Comparison of ENCODE assay signal across 13 cellular contexts in the genomic region with DNA sequence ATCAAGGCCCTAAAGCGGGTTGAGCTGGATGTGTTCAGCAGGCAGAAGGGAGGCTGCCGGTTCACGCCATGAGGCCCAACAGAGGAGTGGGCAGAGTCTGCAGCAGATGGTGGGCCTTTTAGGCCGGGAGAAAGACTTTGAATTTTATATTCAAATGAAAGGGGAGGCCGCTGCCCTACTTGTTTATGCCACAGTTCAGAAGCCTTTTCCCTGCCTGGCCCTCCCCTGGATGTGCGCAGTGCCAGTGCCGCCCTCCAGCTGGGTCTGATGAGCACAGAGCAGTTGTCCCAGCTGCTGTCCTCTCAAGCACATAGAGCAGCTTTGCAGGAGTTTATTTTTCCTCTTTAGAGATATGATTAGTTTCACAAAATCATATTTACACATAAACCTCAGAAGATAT. TPM values are rescaled to one million over a fixed set of nuclear protein-coding genes. Genes with fewer than 3 reads are reported as not detected.
"Had no signal": no experiment of that assay in that cellular context is flagged by ENCODE, and none has a peak within 500 bp of the region (broad histone marks: within the 10 kb centered on the region; RNA-seq: fewer than 3 reads in every experiment).

No MANE protein-coding gene starts in this region.

- H3K27ac ChIP-seq: cardiac muscle cell, colonic mucosa, gastrocnemius medialis, hepatocyte, pancreas, right atrium auricular region, SJCRH30 had no signal

- DNase-seq: activated effector memory CD4-positive, alpha-beta T cell treated with anti-CD3 and anti-CD28 coated beads, Interleukin-2, amount 50 U/mL, for 16 hours; activated T-cell treated with anti-CD3 and anti-CD28 coated beads, Interleukin-2, amount 50 U/mL, for 1 hour; amniotic stem cell; colonic mucosa; effector CD8-positive, alpha-beta T cell; gastrocnemius medialis; pancreas; SJCRH30; small intestine; trophoblast cell had no signal

RNA-seq across cellular contexts. Expression of a gene that starts 46.8 kb away (rescaled TPM):
- total RNA-seq: SJCRH30 had no signal
